ENCODE assay signal across 1 cellular context in the genomic region with DNA sequence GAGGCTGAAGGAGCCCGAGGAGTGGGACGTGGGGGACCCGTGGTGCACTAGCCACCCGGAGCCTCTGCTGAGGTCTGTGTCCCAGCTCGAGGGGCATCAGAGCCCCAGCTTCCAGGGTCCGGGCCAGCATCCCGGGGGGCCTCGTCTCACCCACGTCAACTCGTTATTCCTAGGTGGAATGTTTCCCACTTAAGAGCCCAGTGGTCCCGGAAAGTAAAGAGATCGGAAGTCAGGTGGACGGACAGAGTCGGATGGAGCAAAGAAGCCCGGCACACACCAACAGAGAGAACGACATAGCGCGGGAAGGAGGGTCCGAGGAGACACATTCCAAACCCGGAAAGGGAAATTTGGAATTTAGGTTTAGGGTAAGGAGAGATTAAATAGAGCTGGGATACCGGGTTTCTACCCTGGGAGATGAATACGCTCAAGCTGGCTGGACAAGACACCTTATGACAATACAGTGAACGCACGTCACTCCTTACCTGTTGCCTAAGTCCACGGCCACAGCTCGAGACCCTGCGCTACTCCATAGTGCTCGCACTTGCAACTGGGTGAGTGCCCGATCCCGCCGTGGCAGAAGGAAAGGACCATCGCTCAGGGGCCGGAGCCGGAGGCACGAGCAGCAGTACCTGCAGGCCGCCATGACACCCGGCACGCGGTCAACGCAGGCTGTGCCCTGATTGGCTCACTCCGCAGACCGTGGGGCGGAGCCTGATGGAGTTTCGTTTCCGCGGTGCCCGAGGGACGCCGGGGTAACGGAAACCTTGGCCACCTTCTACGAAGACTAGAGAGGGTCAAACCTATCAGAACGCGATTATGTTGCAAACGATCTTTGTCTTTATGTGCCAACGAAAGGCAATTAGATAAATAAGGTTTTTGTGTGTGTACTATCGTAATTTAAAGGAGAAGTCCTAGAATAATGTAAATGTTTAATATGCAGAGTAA.
A peak's percentile ranks its signal among the peaks of the same experiment; 100 is the strongest.
TF ChIP-seq lines count a peak whose summit lies in the region.

Gene PNPT1, minus strand, starts transcription at position 664 of the 945 bp plus-strand sequence. Its CDS starts 21 bp downstream, at position 643.

TF ChIP-seq in GM12878, 131 proteins besides CTCF, POLR2A, EP300 and RAD21 (continued from another document and continues in another):
- TF ChIP-seq, protein P1, sequence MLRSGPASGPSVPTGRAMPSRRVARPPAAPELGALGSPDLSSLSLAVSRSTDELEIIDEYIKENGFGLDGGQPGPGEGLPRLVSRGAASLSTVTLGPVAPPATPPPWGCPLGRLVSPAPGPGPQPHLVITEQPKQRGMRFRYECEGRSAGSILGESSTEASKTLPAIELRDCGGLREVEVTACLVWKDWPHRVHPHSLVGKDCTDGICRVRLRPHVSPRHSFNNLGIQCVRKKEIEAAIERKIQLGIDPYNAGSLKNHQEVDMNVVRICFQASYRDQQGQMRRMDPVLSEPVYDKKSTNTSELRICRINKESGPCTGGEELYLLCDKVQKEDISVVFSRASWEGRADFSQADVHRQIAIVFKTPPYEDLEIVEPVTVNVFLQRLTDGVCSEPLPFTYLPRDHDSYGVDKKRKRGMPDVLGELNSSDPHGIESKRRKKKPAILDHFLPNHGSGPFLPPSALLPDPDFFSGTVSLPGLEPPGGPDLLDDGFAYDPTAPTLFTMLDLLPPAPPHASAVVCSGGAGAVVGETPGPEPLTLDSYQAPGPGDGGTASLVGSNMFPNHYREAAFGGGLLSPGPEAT (IDR thresholded peaks at IDR 0.05; ENCODE audit: low read depth) = peak; percentile 90
- TF ChIP-seq, protein P2, sequence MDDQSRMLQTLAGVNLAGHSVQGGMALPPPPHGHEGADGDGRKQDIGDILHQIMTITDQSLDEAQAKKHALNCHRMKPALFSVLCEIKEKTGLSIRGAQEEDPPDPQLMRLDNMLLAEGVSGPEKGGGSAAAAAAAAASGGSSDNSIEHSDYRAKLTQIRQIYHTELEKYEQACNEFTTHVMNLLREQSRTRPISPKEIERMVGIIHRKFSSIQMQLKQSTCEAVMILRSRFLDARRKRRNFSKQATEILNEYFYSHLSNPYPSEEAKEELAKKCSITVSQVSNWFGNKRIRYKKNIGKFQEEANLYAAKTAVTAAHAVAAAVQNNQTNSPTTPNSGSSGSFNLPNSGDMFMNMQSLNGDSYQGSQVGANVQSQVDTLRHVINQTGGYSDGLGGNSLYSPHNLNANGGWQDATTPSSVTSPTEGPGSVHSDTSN (IDR thresholded peaks at IDR 0.05; ENCODE audit: insufficient replicate concordance, low read depth, low read length) = no peak
- TF ChIP-seq CREM (IDR thresholded peaks at IDR 0.05; ENCODE audit: low read depth) (peak; percentile 29; the same call in 1 of the 2 replicates), NFIC (IDR thresholded peaks at IDR 0.05; ENCODE audit: low read depth, low read length) (0 out of 2 replicates have a peak, but pooled peaks have one; percentile 46), HDGF (IDR thresholded peaks at IDR 0.05) (no peak), SMARCA5 (IDR thresholded peaks at IDR 0.05) (no peak), GABPA (IDR thresholded peaks at IDR 0.05; ENCODE audit: low read depth) (peak; percentile 73), SREBF2 (IDR thresholded peaks at IDR 0.05; ENCODE audit: low read length) (no peak), BCL11A (IDR thresholded peaks at IDR 0.05; ENCODE audit: low read depth, low read length) (no peak), HSF1 (IDR thresholded peaks at IDR 0.05; ENCODE audit: low read depth, low read length) (no peak), CBFB (IDR thresholded peaks at IDR 0.05; ENCODE audit: low read depth) (peak; percentile 76; the same call in 1 of the 2 replicates), FOXK2 (IDR thresholded peaks at IDR 0.05) (no peak), NR2F1 (conservative IDR thresholded peaks at IDR 0.05) (no peak), TCF12 (IDR thresholded peaks at IDR 0.05; ENCODE audit: low read depth, low read length) (0 out of 2 replicates have a peak, but pooled peaks have one; percentile 31), HDAC6 (IDR thresholded peaks at IDR 0.05; ENCODE audit: unreplicated experiment) (no peak), NR2C1 (IDR thresholded peaks at IDR 0.05) (no peak; the same call in 1 of the 2 replicates), RBBP5 (conservative IDR thresholded peaks at IDR 0.05) (no peak), IRF5 (IDR thresholded peaks at IDR 0.05; ENCODE audit: borderline replicate concordance) (no peak), SMC3 (IDR thresholded peaks at IDR 0.05; ENCODE audit: borderline replicate concordance, low read length) (no peak), SIX5 (IDR thresholded peaks at IDR 0.05; ENCODE audit: low read depth, low read length, severe bottlenecking) (peak; percentile 42), ATF2 (IDR thresholded peaks at IDR 0.05; ENCODE audit: low read length) (no peak), SPI1 (IDR thresholded peaks at IDR 0.05; ENCODE audit: borderline replicate concordance, insufficient read depth, low read depth, low read length) (no peak), EED (IDR thresholded peaks at IDR 0.05; ENCODE audit: low read depth) (no peak), JUNB (IDR thresholded peaks at IDR 0.05) (no peak), KDM1A (IDR thresholded peaks at IDR 0.05; ENCODE audit: borderline replicate concordance) (no peak), TARDBP (IDR thresholded peaks at IDR 0.05; ENCODE audit: borderline replicate concordance) (no peak), IKZF1 (conservative IDR thresholded peaks at IDR 0.05) (peak; percentile 73), ZZZ3 (IDR thresholded peaks at IDR 0.05; ENCODE audit: control insufficient read depth, insufficient read length, low read depth) (no peak), HDAC2 (IDR thresholded peaks at IDR 0.05) (no peak), TCF7 (IDR thresholded peaks at IDR 0.05; ENCODE audit: borderline replicate concordance) (no peak), BMI1 (IDR thresholded peaks at IDR 0.05; ENCODE audit: borderline replicate concordance) (peak; percentile 36; the same call in 1 of the 2 replicates), BRCA1 (IDR thresholded peaks at IDR 0.05; ENCODE audit: low read depth, low read length) (no peak), IRF4 (IDR thresholded peaks at IDR 0.05; ENCODE audit: low read depth, low read length) (peak; percentile 69), CEBPB (IDR thresholded peaks at IDR 0.05; ENCODE audit: borderline replicate concordance in 1 of 2, low read depth in 2 of 2, low read length in 2 of 2) (no peak), SMAD1 (IDR thresholded peaks at IDR 0.05; ENCODE audit: low read depth, partially characterized antibody) (no peak)
- TF ChIP-seq, protein P3, sequence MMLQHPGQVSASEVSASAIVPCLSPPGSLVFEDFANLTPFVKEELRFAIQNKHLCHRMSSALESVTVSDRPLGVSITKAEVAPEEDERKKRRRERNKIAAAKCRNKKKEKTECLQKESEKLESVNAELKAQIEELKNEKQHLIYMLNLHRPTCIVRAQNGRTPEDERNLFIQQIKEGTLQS (IDR thresholded peaks at IDR 0.05; ENCODE audit: borderline replicate concordance, extremely low read depth, low read depth, low read length) = no peak
- TF ChIP-seq, protein P4, sequence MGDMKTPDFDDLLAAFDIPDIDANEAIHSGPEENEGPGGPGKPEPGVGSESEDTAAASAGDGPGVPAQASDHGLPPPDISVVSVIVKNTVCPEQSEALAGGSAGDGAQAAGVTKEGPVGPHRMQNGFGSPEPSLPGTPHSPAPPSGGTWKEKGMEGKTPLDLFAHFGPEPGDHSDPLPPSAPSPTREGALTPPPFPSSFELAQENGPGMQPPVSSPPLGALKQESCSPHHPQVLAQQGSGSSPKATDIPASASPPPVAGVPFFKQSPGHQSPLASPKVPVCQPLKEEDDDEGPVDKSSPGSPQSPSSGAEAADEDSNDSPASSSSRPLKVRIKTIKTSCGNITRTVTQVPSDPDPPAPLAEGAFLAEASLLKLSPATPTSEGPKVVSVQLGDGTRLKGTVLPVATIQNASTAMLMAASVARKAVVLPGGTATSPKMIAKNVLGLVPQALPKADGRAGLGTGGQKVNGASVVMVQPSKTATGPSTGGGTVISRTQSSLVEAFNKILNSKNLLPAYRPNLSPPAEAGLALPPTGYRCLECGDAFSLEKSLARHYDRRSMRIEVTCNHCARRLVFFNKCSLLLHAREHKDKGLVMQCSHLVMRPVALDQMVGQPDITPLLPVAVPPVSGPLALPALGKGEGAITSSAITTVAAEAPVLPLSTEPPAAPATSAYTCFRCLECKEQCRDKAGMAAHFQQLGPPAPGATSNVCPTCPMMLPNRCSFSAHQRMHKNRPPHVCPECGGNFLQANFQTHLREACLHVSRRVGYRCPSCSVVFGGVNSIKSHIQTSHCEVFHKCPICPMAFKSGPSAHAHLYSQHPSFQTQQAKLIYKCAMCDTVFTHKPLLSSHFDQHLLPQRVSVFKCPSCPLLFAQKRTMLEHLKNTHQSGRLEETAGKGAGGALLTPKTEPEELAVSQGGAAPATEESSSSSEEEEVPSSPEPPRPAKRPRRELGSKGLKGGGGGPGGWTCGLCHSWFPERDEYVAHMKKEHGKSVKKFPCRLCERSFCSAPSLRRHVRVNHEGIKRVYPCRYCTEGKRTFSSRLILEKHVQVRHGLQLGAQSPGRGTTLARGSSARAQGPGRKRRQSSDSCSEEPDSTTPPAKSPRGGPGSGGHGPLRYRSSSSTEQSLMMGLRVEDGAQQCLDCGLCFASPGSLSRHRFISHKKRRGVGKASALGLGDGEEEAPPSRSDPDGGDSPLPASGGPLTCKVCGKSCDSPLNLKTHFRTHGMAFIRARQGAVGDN (IDR thresholded peaks at IDR 0.05) = peak; percentile 66
- TF ChIP-seq, protein P5, sequence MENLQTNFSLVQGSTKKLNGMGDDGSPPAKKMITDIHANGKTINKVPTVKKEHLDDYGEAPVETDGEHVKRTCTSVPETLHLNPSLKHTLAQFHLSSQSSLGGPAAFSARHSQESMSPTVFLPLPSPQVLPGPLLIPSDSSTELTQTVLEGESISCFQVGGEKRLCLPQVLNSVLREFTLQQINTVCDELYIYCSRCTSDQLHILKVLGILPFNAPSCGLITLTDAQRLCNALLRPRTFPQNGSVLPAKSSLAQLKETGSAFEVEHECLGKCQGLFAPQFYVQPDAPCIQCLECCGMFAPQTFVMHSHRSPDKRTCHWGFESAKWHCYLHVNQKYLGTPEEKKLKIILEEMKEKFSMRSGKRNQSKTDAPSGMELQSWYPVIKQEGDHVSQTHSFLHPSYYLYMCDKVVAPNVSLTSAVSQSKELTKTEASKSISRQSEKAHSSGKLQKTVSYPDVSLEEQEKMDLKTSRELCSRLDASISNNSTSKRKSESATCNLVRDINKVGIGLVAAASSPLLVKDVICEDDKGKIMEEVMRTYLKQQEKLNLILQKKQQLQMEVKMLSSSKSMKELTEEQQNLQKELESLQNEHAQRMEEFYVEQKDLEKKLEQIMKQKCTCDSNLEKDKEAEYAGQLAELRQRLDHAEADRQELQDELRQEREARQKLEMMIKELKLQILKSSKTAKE (IDR thresholded peaks at IDR 0.05; ENCODE audit: low read depth, poor library complexity, severe bottlenecking) = peak; percentile 33
- TF ChIP-seq, protein P6, sequence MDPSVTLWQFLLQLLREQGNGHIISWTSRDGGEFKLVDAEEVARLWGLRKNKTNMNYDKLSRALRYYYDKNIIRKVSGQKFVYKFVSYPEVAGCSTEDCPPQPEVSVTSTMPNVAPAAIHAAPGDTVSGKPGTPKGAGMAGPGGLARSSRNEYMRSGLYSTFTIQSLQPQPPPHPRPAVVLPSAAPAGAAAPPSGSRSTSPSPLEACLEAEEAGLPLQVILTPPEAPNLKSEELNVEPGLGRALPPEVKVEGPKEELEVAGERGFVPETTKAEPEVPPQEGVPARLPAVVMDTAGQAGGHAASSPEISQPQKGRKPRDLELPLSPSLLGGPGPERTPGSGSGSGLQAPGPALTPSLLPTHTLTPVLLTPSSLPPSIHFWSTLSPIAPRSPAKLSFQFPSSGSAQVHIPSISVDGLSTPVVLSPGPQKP (IDR thresholded peaks at IDR 0.05; ENCODE audit: low read depth, low read length) = no peak
- TF ChIP-seq, protein P7, sequence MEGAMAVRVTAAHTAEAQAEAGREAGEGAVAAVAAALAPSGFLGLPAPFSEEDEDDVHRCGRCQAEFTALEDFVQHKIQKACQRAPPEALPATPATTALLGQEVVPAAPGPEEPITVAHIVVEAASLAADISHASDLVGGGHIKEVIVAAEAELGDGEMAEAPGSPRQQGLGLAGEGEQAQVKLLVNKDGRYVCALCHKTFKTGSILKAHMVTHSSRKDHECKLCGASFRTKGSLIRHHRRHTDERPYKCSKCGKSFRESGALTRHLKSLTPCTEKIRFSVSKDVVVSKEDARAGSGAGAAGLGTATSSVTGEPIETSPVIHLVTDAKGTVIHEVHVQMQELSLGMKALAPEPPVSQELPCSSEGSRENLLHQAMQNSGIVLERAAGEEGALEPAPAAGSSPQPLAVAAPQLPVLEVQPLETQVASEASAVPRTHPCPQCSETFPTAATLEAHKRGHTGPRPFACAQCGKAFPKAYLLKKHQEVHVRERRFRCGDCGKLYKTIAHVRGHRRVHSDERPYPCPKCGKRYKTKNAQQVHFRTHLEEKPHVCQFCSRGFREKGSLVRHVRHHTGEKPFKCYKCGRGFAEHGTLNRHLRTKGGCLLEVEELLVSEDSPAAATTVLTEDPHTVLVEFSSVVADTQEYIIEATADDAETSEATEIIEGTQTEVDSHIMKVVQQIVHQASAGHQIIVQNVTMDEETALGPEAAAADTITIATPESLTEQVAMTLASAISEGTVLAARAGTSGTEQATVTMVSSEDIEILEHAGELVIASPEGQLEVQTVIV (IDR thresholded peaks at IDR 0.05; ENCODE audit: borderline replicate concordance, partially characterized antibody) = peak; percentile 53
